27 cellular contexts compared by ENCODE assay signal in genomic region chr3:175410251-175410650, GRCh38.
DNase-seq lines count a peak whose midpoint lies in the region; TF ChIP-seq lines count a peak whose summit lies in the region.
"Had no signal": no experiment of that assay in that cellular context is flagged by ENCODE, and none has a peak within 500 bp of the region (broad histone marks: within the 10 kb centered on the region; RNA-seq: fewer than 3 reads in every experiment).

No MANE protein-coding gene starts in this region.

- H3K4me3 Mint-ChIP-seq in HFFc6 (peak overlapping the region; percentile 58), osteocyte (ENCODE audit: unreplicated experiment) (no peak overlapping the region)
- H3K4me3 Mint-ChIP-seq: activated naive CD4-positive, alpha-beta T cell treated with anti-CD3 and anti-CD28 coated beads, Interleukin-2, amount 10 ng/mL, durations not matched to agents 7 days and 5 days; CD4-positive, alpha-beta memory T cell; memory B cell; neural progenitor cell; stimulated activated naive B cell treated with anti-CD40 and anti-IgM and Interleukin-4, amounts not matched to agents 10 μg/mL and 1 μg/mL and 100 μg/mL, for 72 hours; T-helper 17 cell had no signal

- in situ Hi-C loops in astrocyte of the spinal cord (cut with HindIII; ENCODE audit: low sequenced_read_pairs), result no loop called here

- H3K4me3 ChIP-seq in astrocyte of the spinal cord (ENCODE audit: low read depth, low read length), result no peak overlapping the region
- H3K4me3 ChIP-seq: breast epithelium, neural progenitor cell, upper lobe of right lung had no signal

- no peaks in the 10 kb centered on the region for H3K27me3 Mint-ChIP-seq in HFFc6 (ENCODE audit: insufficient read depth)
- H3K27me3 Mint-ChIP-seq in osteocyte (ENCODE audit: unreplicated experiment), result no peaks in the 10 kb centered on the region
- H3K27me3 Mint-ChIP-seq: activated naive CD4-positive, alpha-beta T cell treated with anti-CD3 and anti-CD28 coated beads, Interleukin-2, amount 10 ng/mL, durations not matched to agents 7 days and 5 days; CD4-positive, alpha-beta memory T cell; memory B cell; stimulated activated naive B cell treated with anti-CD40 and anti-IgM and Interleukin-4, amounts not matched to agents 10 μg/mL and 1 μg/mL and 100 μg/mL, for 72 hours; T-helper 17 cell had no signal

- H3K27ac Mint-ChIP-seq in HFFc6, result peak overlapping the region; percentile 76
- peak overlapping the region; percentile 1 for H3K27ac Mint-ChIP-seq in osteocyte (ENCODE audit: unreplicated experiment)
- H3K27ac Mint-ChIP-seq: activated naive CD4-positive, alpha-beta T cell treated with anti-CD3 and anti-CD28 coated beads, Interleukin-2, amount 10 ng/mL, durations not matched to agents 7 days and 5 days; CD4-positive, alpha-beta memory T cell; memory B cell; neural progenitor cell; stimulated activated naive B cell treated with anti-CD40 and anti-IgM and Interleukin-4, amounts not matched to agents 10 μg/mL and 1 μg/mL and 100 μg/mL, for 72 hours; T-helper 17 cell had no signal

- H3K9me3 Mint-ChIP-seq in HFFc6 (no peaks in the 10 kb centered on the region), osteocyte (ENCODE audit: unreplicated experiment) (peaks cover 9% of the 10 kb centered on the region)
- H3K9me3 Mint-ChIP-seq: neural progenitor cell; stimulated activated naive B cell treated with anti-CD40 and anti-IgM and Interleukin-4, amounts not matched to agents 10 μg/mL and 1 μg/mL and 100 μg/mL, for 72 hours had no signal

- H3K36me3 Mint-ChIP-seq in HFFc6 (ENCODE audit: low read depth) (0 out of 2 replicates have a peak, but pooled peaks cover 3% of the 10 kb centered on the region), osteocyte (ENCODE audit: unreplicated experiment) (no peaks in the 10 kb centered on the region)
- H3K36me3 Mint-ChIP-seq: activated naive CD4-positive, alpha-beta T cell treated with anti-CD3 and anti-CD28 coated beads, Interleukin-2, amount 10 ng/mL, durations not matched to agents 7 days and 5 days; CD4-positive, alpha-beta memory T cell; memory B cell; neural progenitor cell; stimulated activated naive B cell treated with anti-CD40 and anti-IgM and Interleukin-4, amounts not matched to agents 10 μg/mL and 1 μg/mL and 100 μg/mL, for 72 hours had no signal

- TF ChIP-seq CTCF in HFFc6 (IDR thresholded peaks at IDR 0.05) (no peak), astrocyte of the spinal cord (IDR thresholded peaks at IDR 0.05; ENCODE audit: low read depth, low read length) (no peak), osteocyte (IDR thresholded peaks at IDR 0.05) (no peak)

- peak; percentile 69 for DNase-seq in EL
- DNase-seq in HFFc6, result peak; percentile 87
- peak; percentile 46 for DNase-seq in astrocyte of the spinal cord (ENCODE audit: low read depth, low spot score)
- DNase-seq in osteocyte (ENCODE audit: extremely low spot score, unreplicated experiment), result no peak
- DNase-seq in activated CD4-positive, CD25-positive, alpha-beta regulatory T cell (lab: John Stamatoyannopoulos, UW), result no peak
- DNase-seq in T-helper 2 cell, result no peak
- DNase-seq in NCI-H2081 (lab: John Stamatoyannopoulos, UW), result no peak
- DNase-seq: activated CD4-positive, alpha-beta T cell treated with anti-CD3 and anti-CD28 coated beads, Interleukin-2, amount 50 U/mL, for 48 hours; activated CD4-positive, CD25-positive, alpha-beta regulatory T cell treated with anti-CD3 and anti-CD28 coated beads, Interleukin-2, amount 50 U/mL, for 72 hours; activated naive CD4-positive, alpha-beta T cell treated with anti-CD3 and anti-CD28 coated beads, Interleukin-2, amount 10 ng/mL, durations not matched to agents 7 days and 5 days; AML-193; amniotic stem cell; CD4-positive, alpha-beta memory T cell; KBM-7; MM.1S; NCI-H1105 treated with DMSO at 0.1 percent for 48 hours; NCI-H1930; NCI-H524 treated with DMSO at 0.1 percent for 48 hours; OCI-M1; retina; small intestine; stimulated activated naive B cell treated with anti-CD40 and anti-IgM and Interleukin-4, amounts not matched to agents 10 μg/mL and 1 μg/mL and 100 μg/mL, for 72 hours; T-helper 17 cell; upper lobe of right lung had no signal

- H3K4me1 Mint-ChIP-seq in HFFc6 (ENCODE audit: low read depth) (peaks cover 49% of the 10 kb centered on the region), osteocyte (ENCODE audit: unreplicated experiment) (peaks cover 14% of the 10 kb centered on the region)
- H3K4me1 Mint-ChIP-seq: activated naive CD4-positive, alpha-beta T cell treated with anti-CD3 and anti-CD28 coated beads, Interleukin-2, amount 10 ng/mL, durations not matched to agents 7 days and 5 days; CD4-positive, alpha-beta memory T cell; memory B cell; neural progenitor cell; stimulated activated naive B cell treated with anti-CD40 and anti-IgM and Interleukin-4, amounts not matched to agents 10 μg/mL and 1 μg/mL and 100 μg/mL, for 72 hours; T-helper 17 cell had no signal

Comparison
In these comparisons a context has a peak if more than half of its experiments do, and no peak if none do; other contexts are left out.
1. DNase-seq: peak in EL (single experiment), HFFc6 (single experiment) and astrocyte of the spinal cord (single experiment); none in osteocyte (single experiment), activated CD4-positive, CD25-positive, alpha-beta regulatory T cell (0 of 4), T-helper 2 cell (0 of 5) and NCI-H2081 (0 of 2).